ENCODE assay signal across 1 cellular context in the genomic region with DNA sequence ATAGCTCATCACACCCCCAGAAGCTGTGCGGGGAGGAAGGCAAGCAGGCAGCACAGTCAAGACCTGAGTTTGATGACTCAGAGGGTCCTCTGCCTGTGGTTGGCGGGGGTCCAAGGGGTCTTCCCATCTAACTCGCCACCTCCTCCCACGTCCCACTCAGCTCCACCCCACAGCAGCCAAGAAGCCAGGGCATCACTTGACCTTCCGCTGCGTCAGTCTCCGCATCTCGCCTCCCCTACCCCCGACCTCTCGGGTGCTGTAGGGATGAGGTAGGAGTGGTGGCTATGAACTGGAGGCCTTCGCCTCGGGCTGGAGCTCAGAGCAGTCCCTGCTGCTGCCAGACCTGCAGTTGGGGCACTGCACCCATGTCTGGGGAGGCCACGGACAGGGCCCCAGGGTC.
TF ChIP-seq lines count a peak whose summit lies in the region.

No MANE protein-coding gene starts in this region.

TF ChIP-seq in WTC11, 78 proteins besides CTCF, POLR2A, EP300 and RAD21 (continued from another document):
- TF ChIP-seq, protein P1, sequence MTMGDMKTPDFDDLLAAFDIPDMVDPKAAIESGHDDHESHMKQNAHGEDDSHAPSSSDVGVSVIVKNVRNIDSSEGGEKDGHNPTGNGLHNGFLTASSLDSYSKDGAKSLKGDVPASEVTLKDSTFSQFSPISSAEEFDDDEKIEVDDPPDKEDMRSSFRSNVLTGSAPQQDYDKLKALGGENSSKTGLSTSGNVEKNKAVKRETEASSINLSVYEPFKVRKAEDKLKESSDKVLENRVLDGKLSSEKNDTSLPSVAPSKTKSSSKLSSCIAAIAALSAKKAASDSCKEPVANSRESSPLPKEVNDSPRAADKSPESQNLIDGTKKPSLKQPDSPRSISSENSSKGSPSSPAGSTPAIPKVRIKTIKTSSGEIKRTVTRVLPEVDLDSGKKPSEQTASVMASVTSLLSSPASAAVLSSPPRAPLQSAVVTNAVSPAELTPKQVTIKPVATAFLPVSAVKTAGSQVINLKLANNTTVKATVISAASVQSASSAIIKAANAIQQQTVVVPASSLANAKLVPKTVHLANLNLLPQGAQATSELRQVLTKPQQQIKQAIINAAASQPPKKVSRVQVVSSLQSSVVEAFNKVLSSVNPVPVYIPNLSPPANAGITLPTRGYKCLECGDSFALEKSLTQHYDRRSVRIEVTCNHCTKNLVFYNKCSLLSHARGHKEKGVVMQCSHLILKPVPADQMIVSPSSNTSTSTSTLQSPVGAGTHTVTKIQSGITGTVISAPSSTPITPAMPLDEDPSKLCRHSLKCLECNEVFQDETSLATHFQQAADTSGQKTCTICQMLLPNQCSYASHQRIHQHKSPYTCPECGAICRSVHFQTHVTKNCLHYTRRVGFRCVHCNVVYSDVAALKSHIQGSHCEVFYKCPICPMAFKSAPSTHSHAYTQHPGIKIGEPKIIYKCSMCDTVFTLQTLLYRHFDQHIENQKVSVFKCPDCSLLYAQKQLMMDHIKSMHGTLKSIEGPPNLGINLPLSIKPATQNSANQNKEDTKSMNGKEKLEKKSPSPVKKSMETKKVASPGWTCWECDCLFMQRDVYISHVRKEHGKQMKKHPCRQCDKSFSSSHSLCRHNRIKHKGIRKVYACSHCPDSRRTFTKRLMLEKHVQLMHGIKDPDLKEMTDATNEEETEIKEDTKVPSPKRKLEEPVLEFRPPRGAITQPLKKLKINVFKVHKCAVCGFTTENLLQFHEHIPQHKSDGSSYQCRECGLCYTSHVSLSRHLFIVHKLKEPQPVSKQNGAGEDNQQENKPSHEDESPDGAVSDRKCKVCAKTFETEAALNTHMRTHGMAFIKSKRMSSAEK (CRISPR knock-in tag; IDR thresholded peaks at IDR 0.05; ENCODE audit: borderline replicate concordance): no peak
- TF ChIP-seq, protein P2, sequence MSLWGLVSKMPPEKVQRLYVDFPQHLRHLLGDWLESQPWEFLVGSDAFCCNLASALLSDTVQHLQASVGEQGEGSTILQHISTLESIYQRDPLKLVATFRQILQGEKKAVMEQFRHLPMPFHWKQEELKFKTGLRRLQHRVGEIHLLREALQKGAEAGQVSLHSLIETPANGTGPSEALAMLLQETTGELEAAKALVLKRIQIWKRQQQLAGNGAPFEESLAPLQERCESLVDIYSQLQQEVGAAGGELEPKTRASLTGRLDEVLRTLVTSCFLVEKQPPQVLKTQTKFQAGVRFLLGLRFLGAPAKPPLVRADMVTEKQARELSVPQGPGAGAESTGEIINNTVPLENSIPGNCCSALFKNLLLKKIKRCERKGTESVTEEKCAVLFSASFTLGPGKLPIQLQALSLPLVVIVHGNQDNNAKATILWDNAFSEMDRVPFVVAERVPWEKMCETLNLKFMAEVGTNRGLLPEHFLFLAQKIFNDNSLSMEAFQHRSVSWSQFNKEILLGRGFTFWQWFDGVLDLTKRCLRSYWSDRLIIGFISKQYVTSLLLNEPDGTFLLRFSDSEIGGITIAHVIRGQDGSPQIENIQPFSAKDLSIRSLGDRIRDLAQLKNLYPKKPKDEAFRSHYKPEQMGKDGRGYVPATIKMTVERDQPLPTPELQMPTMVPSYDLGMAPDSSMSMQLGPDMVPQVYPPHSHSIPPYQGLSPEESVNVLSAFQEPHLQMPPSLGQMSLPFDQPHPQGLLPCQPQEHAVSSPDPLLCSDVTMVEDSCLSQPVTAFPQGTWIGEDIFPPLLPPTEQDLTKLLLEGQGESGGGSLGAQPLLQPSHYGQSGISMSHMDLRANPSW (CRISPR knock-in tag; conservative IDR thresholded peaks at IDR 0.05; ENCODE audit: low read depth): no peak
- TF ChIP-seq JAZF1 (CRISPR knock-in tag; IDR thresholded peaks at IDR 0.05) (no peak), SP1 (CRISPR knock-in tag; conservative IDR thresholded peaks at IDR 0.05) (no peak)
- TF ChIP-seq, protein P3, sequence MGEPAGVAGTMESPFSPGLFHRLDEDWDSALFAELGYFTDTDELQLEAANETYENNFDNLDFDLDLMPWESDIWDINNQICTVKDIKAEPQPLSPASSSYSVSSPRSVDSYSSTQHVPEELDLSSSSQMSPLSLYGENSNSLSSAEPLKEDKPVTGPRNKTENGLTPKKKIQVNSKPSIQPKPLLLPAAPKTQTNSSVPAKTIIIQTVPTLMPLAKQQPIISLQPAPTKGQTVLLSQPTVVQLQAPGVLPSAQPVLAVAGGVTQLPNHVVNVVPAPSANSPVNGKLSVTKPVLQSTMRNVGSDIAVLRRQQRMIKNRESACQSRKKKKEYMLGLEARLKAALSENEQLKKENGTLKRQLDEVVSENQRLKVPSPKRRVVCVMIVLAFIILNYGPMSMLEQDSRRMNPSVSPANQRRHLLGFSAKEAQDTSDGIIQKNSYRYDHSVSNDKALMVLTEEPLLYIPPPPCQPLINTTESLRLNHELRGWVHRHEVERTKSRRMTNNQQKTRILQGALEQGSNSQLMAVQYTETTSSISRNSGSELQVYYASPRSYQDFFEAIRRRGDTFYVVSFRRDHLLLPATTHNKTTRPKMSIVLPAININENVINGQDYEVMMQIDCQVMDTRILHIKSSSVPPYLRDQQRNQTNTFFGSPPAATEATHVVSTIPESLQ (CRISPR knock-in tag; IDR thresholded peaks at IDR 0.05): no peak
- TF ChIP-seq, protein P4, sequence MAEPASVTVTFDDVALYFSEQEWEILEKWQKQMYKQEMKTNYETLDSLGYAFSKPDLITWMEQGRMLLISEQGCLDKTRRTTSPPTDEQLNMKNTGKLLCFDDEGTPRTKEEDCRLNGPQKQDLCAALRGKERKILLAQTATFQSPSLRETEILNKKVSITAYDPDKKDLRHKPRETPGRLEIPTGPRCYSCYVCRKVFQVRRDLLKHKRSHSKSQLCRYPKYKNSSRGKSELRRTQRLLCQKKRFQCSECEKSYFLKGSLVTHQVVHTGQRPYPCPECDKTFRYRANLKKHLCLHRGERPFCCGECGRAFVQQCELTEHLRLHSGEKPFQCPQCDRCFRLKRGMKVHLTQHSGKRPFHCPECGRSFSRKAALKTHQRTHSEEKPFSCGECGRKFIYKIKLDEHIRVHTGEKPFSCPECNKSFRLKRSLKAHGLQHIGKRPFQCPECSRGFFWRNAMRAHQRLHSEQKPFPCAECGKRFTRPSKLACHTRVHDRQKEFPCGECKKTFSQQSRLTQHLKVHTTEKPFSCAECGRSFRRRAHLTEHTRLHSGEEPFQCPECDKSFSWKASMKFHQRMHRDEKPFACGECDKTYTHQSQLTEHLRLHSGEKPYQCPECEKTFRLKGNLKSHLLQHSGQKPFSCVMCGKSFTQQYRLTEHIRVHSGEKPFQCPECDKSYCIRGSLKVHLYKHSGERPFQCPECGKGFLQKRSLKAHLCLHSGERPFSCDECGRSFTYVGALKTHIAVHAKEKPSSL (CRISPR knock-in tag; conservative IDR thresholded peaks at IDR 0.05): no peak
TF ChIP-seq in WTC11: peak in this region for 0.
